ENCODE assay signal across 18 cellular contexts in the genomic region with DNA sequence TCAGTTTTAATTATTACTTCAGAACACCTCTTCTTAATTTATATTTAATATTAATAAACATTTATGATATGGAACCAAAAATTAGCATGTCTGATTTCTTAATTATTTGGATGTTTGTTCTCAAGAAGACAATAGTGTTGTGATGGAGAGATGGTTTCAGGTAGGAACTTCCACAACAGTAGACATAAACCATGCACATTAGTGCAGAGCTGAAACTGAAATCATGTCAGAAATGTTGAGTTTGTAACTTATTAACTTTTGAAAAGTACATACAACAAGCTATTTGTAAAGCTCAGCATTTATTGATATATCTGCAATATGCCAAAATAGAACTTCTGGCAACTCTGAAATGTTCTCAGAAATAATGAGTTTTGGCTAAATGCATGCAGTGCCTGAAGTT. TPM values are rescaled to one million over a fixed set of nuclear protein-coding genes. Genes with fewer than 3 reads are reported as not detected.
DNase-seq lines count a peak whose midpoint lies in the region; ATAC-seq and TF ChIP-seq lines count a peak whose summit lies in the region.
"Had no signal": no experiment of that assay in that cellular context is flagged by ENCODE, and none has a peak within 500 bp of the region (broad histone marks: within the 10 kb centered on the region; RNA-seq: fewer than 3 reads in every experiment).

No MANE protein-coding gene starts in this region.

- H3K4me3 Mint-ChIP-seq in endothelial cell (ENCODE audit: unreplicated experiment): no peak overlapping the region
- H3K4me3 Mint-ChIP-seq: activated T-helper 17 cell treated with anti-CD3 and anti-CD28 coated beads, Interleukin-2, amount 50 U/mL, for 72 hours had no signal

- ATAC-seq in GM18520 (IDR thresholded peaks at IDR 0.05; ENCODE audit: unreplicated experiment) (peak; percentile 58), GM21423 (IDR thresholded peaks at IDR 0.05; ENCODE audit: unreplicated experiment) (peak; percentile 85), HG02943 (IDR thresholded peaks at IDR 0.05; ENCODE audit: low read depth, unreplicated experiment) (peak; percentile 84), HG03520 (IDR thresholded peaks at IDR 0.05; ENCODE audit: unreplicated experiment) (peak; percentile 48)
- ATAC-seq: activated T-helper 17 cell treated with anti-CD3 and anti-CD28 coated beads, Interleukin-2, amount 50 U/mL, for 72 hours; heart left ventricle; pancreas had no signal

- H3K4me1 Mint-ChIP-seq in endothelial cell (ENCODE audit: unreplicated experiment): no peaks in the 10 kb centered on the region

- no peak for TF ChIP-seq CTCF in endothelial cell (IDR thresholded peaks at IDR 0.05; ENCODE audit: unreplicated experiment)

- H3K27me3 Mint-ChIP-seq in endothelial cell (ENCODE audit: unreplicated experiment): no peaks in the 10 kb centered on the region

- no peak for DNase-seq in endothelial cell (ENCODE audit: low spot score)
- no peak for DNase-seq in GF-D8 (lab: John Stamatoyannopoulos, UW)
- DNase-seq in NCI-H446 (lab: John Stamatoyannopoulos, UW): no peak
- DNase-seq in activated effector memory CD4-positive, alpha-beta T cell treated with Interleukin-2 at 50 U/mL for 16 hours: no peak
- DNase-seq: activated CD4-positive, alpha-beta T cell treated with anti-CD3 and anti-CD28 coated beads, Interleukin-2, amount 50 U/mL, for 48 hours; heart left ventricle; IMR-90; kidney; NCI-H1092; NCI-H2171; pancreas; SIG-M5; stimulated activated CD4-positive, alpha-beta T cell treated with anti-CD3 and anti-CD28 coated beads, Interleukin-12 subunit alpha, Interleukin-12 subunit beta, amount 100 ng/mL, for 4 hours had no signal

- H3K9me3 Mint-ChIP-seq in endothelial cell (ENCODE audit: unreplicated experiment): no peaks in the 10 kb centered on the region
- H3K9me3 Mint-ChIP-seq: activated T-helper 17 cell treated with anti-CD3 and anti-CD28 coated beads, Interleukin-2, amount 50 U/mL, for 72 hours had no signal

- no peak overlapping the region for H3K27ac Mint-ChIP-seq in endothelial cell (ENCODE audit: unreplicated experiment)
- H3K27ac Mint-ChIP-seq: activated T-helper 17 cell treated with anti-CD3 and anti-CD28 coated beads, Interleukin-2, amount 50 U/mL, for 72 hours had no signal

- H3K36me3 Mint-ChIP-seq in endothelial cell (ENCODE audit: low read depth, unreplicated experiment): no peaks in the 10 kb centered on the region

RNA-seq across cellular contexts. Expression of a gene that starts 11.8 kb away (rescaled TPM):
- 1.4 TPM for total RNA-seq in endothelial cell (ENCODE audit: unreplicated experiment)
- total RNA-seq: activated T-helper 17 cell treated with anti-CD3 and anti-CD28 coated beads, Interleukin-2, amount 50 U/mL, for 72 hours had no signal
